Comparison of ENCODE assay signal across 1 cellular context in the genomic region with DNA sequence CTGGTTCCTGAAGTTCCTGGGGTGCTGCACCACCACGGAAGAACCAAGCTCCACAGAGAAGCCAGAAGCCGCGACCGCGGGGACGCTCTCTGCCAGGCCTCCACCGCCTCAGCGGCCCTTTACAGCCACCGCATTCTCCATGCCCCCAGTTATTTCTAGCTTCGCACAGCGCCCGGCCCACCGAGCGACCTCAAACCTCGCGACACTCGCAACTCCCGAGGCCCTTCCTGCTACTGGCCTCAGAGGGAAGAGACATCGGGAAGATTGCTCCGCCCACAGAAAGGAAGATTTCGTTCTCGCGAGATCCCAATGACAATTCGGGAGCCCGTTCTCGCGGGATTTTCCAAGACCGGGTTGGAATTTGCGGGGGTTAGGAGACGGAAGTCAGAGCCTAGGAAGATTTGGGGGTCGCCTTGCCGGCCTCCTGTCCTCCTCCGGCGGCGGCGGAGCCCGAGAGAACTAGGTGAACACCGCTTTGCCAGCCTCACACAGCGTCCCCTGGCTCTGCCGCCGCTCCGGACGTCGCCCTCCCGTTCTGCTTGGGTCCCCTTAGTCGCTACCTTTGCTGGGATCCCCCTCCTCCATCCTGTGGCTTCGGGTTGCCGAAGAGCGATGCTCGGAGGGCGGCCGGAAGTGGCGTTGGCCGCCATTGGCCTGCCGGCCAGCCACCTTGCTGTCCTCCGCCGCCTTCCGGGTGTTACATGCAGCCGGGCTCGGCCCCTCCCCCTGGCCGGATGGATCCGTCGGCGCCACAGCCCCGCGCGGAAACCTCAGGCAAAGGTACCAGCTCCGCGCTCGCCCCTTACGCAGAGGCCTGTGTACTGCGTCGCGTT.
TF ChIP-seq lines count a peak whose summit lies in the region.

A gene with protein sequence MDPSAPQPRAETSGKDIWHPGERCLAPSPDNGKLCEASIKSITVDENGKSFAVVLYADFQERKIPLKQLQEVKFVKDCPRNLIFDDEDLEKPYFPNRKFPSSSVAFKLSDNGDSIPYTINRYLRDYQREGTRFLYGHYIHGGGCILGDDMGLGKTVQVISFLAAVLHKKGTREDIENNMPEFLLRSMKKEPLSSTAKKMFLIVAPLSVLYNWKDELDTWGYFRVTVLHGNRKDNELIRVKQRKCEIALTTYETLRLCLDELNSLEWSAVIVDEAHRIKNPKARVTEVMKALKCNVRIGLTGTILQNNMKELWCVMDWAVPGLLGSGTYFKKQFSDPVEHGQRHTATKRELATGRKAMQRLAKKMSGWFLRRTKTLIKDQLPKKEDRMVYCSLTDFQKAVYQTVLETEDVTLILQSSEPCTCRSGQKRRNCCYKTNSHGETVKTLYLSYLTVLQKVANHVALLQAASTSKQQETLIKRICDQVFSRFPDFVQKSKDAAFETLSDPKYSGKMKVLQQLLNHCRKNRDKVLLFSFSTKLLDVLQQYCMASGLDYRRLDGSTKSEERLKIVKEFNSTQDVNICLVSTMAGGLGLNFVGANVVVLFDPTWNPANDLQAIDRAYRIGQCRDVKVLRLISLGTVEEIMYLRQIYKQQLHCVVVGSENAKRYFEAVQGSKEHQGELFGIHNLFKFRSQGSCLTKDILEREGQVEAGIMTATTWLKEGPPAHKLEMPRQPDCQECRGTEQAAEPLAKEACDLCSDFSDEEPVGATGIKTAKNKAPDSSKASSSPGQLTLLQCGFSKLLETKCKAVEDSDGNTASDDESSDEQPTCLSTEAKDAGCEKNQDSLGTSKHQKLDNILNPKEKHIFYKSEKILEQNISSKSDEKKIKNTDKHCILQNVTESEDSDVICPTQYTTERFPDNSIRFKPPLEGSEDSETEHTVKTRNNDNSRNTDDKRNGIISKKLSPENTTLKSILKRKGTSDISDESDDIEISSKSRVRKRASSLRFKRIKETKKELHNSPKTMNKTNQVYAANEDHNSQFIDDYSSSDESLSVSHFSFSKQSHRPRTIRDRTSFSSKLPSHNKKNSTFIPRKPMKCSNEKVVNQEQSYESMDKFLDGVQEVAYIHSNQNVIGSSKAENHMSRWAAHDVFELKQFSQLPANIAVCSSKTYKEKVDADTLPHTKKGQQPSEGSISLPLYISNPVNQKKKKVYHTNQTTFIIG (N-terminal part only) (plus strand): TSS at position 387 of the 833 bp plus-strand sequence. CDS start 348 bp downstream, at position 735.

TF ChIP-seq in HepG2, 621 proteins besides CTCF, POLR2A, EP300 and RAD21 (continued from another document and continues in another):
- TF ChIP-seq, protein P1, sequence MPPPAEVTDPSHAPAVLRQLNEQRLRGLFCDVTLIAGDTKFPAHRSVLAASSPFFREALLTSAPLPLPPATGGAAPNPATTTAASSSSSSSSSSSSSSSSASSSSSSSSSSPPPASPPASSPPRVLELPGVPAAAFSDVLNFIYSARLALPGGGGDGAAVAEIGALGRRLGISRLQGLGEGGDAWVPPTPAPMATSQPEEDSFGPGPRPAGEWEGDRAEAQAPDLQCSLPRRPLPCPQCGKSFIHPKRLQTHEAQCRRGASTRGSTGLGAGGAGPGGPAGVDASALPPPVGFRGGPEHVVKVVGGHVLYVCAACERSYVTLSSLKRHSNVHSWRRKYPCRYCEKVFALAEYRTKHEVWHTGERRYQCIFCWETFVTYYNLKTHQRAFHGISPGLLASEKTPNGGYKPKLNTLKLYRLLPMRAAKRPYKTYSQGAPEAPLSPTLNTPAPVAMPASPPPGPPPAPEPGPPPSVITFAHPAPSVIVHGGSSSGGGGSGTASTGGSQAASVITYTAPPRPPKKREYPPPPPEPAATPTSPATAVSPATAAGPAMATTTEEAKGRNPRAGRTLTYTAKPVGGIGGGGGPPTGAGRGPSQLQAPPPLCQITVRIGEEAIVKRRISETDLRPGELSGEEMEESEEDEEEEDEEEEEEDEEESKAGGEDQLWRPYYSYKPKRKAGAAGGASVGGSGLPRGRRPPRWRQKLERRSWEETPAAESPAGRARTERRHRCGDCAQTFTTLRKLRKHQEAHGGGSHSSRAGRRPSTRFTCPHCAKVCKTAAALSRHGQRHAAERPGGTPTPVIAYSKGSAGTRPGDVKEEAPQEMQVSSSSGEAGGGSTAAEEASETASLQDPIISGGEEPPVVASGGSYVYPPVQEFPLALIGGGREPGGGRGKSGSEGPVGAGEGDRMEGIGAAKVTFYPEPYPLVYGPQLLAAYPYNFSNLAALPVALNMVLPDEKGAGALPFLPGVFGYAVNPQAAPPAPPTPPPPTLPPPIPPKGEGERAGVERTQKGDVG (CRISPR knock-in tag; IDR thresholded peaks at IDR 0.05; ENCODE audit: borderline replicate concordance) = 0 out of 2 replicates have a peak, but pooled peaks have one; percentile 47
- TF ChIP-seq, protein P2, sequence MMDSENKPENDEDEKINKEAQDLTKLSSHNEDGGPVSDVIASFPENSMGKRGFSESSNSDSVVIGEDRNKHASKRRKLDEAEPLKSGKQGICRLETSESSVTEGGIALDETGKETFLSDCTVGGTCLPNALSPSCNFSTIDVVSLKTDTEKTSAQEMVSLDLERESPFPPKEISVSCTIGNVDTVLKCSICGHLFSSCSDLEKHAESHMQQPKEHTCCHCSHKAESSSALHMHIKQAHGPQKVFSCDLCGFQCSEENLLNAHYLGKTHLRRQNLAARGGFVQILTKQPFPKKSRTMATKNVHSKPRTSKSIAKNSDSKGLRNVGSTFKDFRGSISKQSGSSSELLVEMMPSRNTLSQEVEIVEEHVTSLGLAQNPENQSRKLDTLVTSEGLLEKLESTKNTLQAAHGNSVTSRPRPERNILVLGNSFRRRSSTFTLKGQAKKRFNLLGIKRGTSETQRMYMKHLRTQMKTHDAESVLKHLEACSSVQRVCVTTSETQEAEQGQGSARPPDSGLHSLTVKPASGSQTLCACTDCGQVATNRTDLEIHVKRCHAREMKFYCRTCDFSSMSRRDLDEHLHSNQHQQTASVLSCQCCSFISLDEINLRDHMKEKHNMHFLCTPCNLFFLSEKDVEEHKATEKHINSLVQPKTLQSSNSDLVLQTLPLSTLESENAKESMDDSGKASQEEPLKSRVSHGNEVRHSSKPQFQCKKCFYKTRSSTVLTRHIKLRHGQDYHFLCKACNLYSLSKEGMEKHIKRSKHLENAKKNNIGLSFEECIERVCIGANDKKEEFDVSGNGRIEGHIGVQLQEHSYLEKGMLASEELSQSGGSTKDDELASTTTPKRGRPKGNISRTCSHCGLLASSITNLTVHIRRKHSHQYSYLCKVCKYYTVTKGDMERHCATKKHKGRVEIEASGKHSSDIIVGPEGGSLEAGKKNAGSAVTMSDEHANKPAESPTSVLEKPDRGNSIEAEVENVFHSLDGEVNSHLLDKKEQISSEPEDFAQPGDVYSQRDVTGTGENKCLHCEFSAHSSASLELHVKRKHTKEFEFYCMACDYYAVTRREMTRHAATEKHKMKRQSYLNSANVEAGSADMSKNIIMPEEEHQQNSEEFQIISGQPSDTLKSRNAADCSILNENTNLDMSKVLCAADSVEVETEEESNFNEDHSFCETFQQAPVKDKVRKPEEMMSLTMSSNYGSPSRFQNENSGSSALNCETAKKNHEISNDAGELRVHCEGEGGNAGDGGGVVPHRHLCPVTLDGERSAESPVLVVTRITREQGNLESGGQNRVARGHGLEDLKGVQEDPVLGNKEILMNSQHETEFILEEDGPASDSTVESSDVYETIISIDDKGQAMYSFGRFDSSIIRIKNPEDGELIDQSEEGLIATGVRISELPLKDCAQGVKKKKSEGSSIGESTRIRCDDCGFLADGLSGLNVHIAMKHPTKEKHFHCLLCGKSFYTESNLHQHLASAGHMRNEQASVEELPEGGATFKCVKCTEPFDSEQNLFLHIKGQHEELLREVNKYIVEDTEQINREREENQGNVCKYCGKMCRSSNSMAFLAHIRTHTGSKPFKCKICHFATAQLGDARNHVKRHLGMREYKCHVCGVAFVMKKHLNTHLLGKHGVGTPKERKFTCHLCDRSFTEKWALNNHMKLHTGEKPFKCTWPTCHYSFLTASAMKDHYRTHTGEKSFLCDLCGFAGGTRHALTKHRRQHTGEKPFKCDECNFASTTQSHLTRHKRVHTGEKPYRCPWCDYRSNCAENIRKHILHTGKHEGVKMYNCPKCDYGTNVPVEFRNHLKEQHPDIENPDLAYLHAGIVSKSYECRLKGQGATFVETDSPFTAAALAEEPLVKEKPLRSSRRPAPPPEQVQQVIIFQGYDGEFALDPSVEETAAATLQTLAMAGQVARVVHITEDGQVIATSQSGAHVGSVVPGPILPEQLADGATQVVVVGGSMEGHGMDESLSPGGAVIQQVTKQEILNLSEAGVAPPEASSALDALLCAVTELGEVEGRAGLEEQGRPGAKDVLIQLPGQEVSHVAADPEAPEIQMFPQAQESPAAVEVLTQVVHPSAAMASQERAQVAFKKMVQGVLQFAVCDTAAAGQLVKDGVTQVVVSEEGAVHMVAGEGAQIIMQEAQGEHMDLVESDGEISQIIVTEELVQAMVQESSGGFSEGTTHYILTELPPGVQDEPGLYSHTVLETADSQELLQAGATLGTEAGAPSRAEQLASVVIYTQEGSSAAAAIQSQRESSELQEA (CRISPR knock-in tag; IDR thresholded peaks at IDR 0.05; ENCODE audit: not compliant biosample characterization) = peak; percentile 93
- TF ChIP-seq, protein P3, sequence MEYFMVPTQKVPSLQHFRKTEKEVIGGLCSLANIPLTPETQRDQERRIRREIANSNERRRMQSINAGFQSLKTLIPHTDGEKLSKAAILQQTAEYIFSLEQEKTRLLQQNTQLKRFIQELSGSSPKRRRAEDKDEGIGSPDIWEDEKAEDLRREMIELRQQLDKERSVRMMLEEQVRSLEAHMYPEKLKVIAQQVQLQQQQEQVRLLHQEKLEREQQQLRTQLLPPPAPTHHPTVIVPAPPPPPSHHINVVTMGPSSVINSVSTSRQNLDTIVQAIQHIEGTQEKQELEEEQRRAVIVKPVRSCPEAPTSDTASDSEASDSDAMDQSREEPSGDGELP (IDR thresholded peaks at IDR 0.05; ENCODE audit: borderline replicate concordance, low read depth) = peak; percentile 46; the same call in 1 of the 2 replicates
- TF ChIP-seq ZNF557 (CRISPR knock-in tag; IDR thresholded peaks at IDR 0.05) (0 out of 2 replicates have a peak, but pooled peaks have one; percentile 13), ZFP37 (CRISPR knock-in tag; IDR thresholded peaks at IDR 0.05; ENCODE audit: borderline replicate concordance) (peak; percentile 26; the same call in 1 of the 2 replicates), MZF1 (CRISPR knock-in tag; IDR thresholded peaks at IDR 0.05; ENCODE audit: borderline replicate concordance) (0 out of 2 replicates have a peak, but pooled peaks have one; percentile 39), GLI4 (CRISPR knock-in tag; IDR thresholded peaks at IDR 0.05; ENCODE audit: borderline replicate concordance) (no peak; the same call in 1 of the 2 replicates), MEF2D (CRISPR knock-in tag; IDR thresholded peaks at IDR 0.05) (no peak; the same call in none of the 2 replicates), PITX1 (CRISPR knock-in tag; IDR thresholded peaks at IDR 0.05) (peak; percentile 42), ZMYM4 (CRISPR knock-in tag; IDR thresholded peaks at IDR 0.05) (peak; percentile 100), THAP11 (CRISPR knock-in tag; IDR thresholded peaks at IDR 0.05) (peak; percentile 94), DPF2 (CRISPR knock-in tag; IDR thresholded peaks at IDR 0.05; ENCODE audit: borderline replicate concordance, low read depth) (no peak), REL (CRISPR knock-in tag; conservative IDR thresholded peaks at IDR 0.05) (no peak), TGIF2 (CRISPR knock-in tag; IDR thresholded peaks at IDR 0.05) (peak; percentile 80), ZNF644 (CRISPR knock-in tag; IDR thresholded peaks at IDR 0.05; ENCODE audit: low read depth) (0 out of 2 replicates have a peak, but pooled peaks have one; percentile 8), MTA1 (CRISPR knock-in tag; IDR thresholded peaks at IDR 0.05; ENCODE audit: borderline replicate concordance) (peak; percentile 71; the same call in 1 of the 2 replicates), ZNF329 (CRISPR knock-in tag; IDR thresholded peaks at IDR 0.05; ENCODE audit: low read depth) (no peak), ZNF232 (CRISPR knock-in tag; IDR thresholded peaks at IDR 0.05; ENCODE audit: borderline replicate concordance) (0 out of 2 replicates have a peak, but pooled peaks have one; percentile 69), NBN (conservative IDR thresholded peaks at IDR 0.05) (no peak), ZNF678 (CRISPR knock-in tag; IDR thresholded peaks at IDR 0.05) (peak; percentile 68; the same call in 1 of the 2 replicates), IKZF1 (IDR thresholded peaks at IDR 0.05) (no peak), ZFP90 (CRISPR knock-in tag; IDR thresholded peaks at IDR 0.05; ENCODE audit: borderline replicate concordance) (peak; percentile 83; the same call in 1 of the 2 replicates), ZNF510 (CRISPR knock-in tag; IDR thresholded peaks at IDR 0.05; ENCODE audit: low read depth) (peak; percentile 63; the same call in 1 of the 2 replicates), MLLT10 (CRISPR knock-in tag; IDR thresholded peaks at IDR 0.05) (no peak), TEAD3 (CRISPR knock-in tag; optimal IDR thresholded peaks at IDR 0.05; ENCODE audit: borderline replicate concordance) (peak; percentile 63)
- TF ChIP-seq, protein P4, sequence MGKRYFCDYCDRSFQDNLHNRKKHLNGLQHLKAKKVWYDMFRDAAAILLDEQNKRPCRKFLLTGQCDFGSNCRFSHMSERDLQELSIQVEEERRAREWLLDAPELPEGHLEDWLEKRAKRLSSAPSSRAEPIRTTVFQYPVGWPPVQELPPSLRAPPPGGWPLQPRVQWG (CRISPR knock-in tag; IDR thresholded peaks at IDR 0.05; ENCODE audit: borderline replicate concordance, low read depth) = no peak
- TF ChIP-seq, protein P5, sequence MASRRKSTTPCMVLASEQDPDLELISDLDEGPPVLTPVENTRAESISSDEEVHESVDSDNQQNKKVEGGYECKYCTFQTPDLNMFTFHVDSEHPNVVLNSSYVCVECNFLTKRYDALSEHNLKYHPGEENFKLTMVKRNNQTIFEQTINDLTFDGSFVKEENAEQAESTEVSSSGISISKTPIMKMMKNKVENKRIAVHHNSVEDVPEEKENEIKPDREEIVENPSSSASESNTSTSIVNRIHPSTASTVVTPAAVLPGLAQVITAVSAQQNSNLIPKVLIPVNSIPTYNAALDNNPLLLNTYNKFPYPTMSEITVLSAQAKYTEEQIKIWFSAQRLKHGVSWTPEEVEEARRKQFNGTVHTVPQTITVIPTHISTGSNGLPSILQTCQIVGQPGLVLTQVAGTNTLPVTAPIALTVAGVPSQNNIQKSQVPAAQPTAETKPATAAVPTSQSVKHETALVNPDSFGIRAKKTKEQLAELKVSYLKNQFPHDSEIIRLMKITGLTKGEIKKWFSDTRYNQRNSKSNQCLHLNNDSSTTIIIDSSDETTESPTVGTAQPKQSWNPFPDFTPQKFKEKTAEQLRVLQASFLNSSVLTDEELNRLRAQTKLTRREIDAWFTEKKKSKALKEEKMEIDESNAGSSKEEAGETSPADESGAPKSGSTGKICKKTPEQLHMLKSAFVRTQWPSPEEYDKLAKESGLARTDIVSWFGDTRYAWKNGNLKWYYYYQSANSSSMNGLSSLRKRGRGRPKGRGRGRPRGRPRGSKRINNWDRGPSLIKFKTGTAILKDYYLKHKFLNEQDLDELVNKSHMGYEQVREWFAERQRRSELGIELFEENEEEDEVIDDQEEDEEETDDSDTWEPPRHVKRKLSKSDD (CRISPR knock-in tag; IDR thresholded peaks at IDR 0.05; ENCODE audit: low read depth) = peak; percentile 79
- TF ChIP-seq, protein P6, sequence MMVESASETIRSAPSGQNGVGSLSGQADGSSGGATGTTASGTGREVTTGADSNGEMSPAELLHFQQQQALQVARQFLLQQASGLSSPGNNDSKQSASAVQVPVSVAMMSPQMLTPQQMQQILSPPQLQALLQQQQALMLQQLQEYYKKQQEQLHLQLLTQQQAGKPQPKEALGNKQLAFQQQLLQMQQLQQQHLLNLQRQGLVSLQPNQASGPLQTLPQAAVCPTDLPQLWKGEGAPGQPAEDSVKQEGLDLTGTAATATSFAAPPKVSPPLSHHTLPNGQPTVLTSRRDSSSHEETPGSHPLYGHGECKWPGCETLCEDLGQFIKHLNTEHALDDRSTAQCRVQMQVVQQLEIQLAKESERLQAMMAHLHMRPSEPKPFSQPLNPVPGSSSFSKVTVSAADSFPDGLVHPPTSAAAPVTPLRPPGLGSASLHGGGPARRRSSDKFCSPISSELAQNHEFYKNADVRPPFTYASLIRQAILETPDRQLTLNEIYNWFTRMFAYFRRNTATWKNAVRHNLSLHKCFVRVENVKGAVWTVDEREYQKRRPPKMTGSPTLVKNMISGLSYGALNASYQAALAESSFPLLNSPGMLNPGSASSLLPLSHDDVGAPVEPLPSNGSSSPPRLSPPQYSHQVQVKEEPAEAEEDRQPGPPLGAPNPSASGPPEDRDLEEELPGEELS (CRISPR knock-in tag; IDR thresholded peaks at IDR 0.05) = peak; percentile 55
